Comparison of ENCODE assay signal across 9 cellular contexts in genomic region chr19:52369463-52370340, GRCh38. TPM values are rescaled to one million over a fixed set of nuclear protein-coding genes. Genes with fewer than 3 reads are reported as not detected.
DNase-seq lines count a peak whose midpoint lies in the region; ATAC-seq and TF ChIP-seq lines count a peak whose summit lies in the region.
"Had no signal": no experiment of that assay in that cellular context is flagged by ENCODE, and none has a peak within 500 bp of the region (broad histone marks: within the 10 kb centered on the region; RNA-seq: fewer than 3 reads in every experiment).

Gene ZNF880, plus strand, starts transcription at chr19:52369923. Its CDS starts 43 bp downstream, at chr19:52369966.

- H3K36me3 Mint-ChIP-seq in naive thymus-derived CD8-positive, alpha-beta T cell, result peaks cover 41 to 77% (median 52%) of the 10 kb centered on the region in 3 donors
- peaks cover 33% of the 10 kb centered on the region for H3K36me3 Mint-ChIP-seq in stimulated activated effector memory CD8-positive, alpha-beta T cell treated with anti-CD3 and anti-CD28 coated beads, Interleukin-12 subunit alpha, Interleukin-12 subunit beta, amount 100 ng/mL, for 72 hours

- DNase-seq in Daoy (ENCODE audit: low read depth) (peak; percentile 97), PC-9 (peak; percentile 78 to 95), fibroblast of peridontal ligament (ENCODE audit: extremely low read depth) (peak; percentile 92), NCI-H1694 treated with DMSO at 0.1 percent for 48 hours (lab: John Stamatoyannopoulos, UW) (no peak)
- peak; percentile 87 for DNase-seq in activated T-helper 9 cell treated with anti-CD3 and anti-CD28 coated beads, Interleukin-2, amount 50 U/mL, for 16 hours (ENCODE audit: low read depth)
- DNase-seq in naive thymus-derived CD8-positive, alpha-beta T cell, result peak; percentile 79 to 96 (median 91)
- DNase-seq in stimulated activated effector memory CD8-positive, alpha-beta T cell treated with anti-CD3 and anti-CD28 coated beads, Interleukin-12 subunit alpha, Interleukin-12 subunit beta, amount 100 ng/mL, for 72 hours (ENCODE audit: low spot score in 2 of 2), result peak; percentile 84 to 90

- CTCF ChIA-PET in PC-9 (lab: Charles Lee), result interaction anchor here (0.9 kb wide), 1 partner anchor 121 kb away, joined by 4 read pairs; no protein-coding TSS in a partner anchor

- H3K4me1 ChIP-seq in PC-9 (replicated peaks; ENCODE audit: insufficient read depth), result 0 out of 2 replicates have a peak, but pooled peaks cover 8% of the 10 kb centered on the region

- H3K27me3 ChIP-seq in PC-9 (ENCODE audit: insufficient read depth, low read depth), result no peaks in the 10 kb centered on the region

- POLR2A ChIA-PET in PC-9 (lab: Charles Lee; ENCODE audit: unreplicated experiment), result interaction anchor here (0.7 kb wide), 3 partner anchors 45 to 1409 kb away, joined by 4 to 8 read pairs (median 4); partner anchors contain the start of gene ZNF816
- POLR2A ChIA-PET in naive thymus-derived CD8-positive, alpha-beta T cell (lab: Charles Lee), result interaction anchor here (0.6 to 1.1 kb wide), 11 partner anchors 11 to 1151 kb away, joined by 3 to 16 read pairs (median 3); partner anchors contain the start of genes ZNF528, ZNF610, ZNF766 and ZNF816

- peaks cover 0 to 88% (median 30%) of the 10 kb centered on the region in 9 donors for H3K9me3 Mint-ChIP-seq in naive thymus-derived CD8-positive, alpha-beta T cell
- H3K9me3 Mint-ChIP-seq in stimulated activated effector memory CD8-positive, alpha-beta T cell treated with anti-CD3 and anti-CD28 coated beads, Interleukin-12 subunit alpha, Interleukin-12 subunit beta, amount 100 ng/mL, for 72 hours, result peaks cover 16% of the 10 kb centered on the region

- intact Hi-C loops in PC-9 (cut with micrococcal nuclease; ENCODE audit: unreplicated experiment), result loop anchor here (1.0 to 5.0 kb wide), 2 partner anchors 72 to 102 kb away; partner anchors contain the start of genes ZNF480 and ZNF766

- H3K27me3 Mint-ChIP-seq in naive thymus-derived CD8-positive, alpha-beta T cell, result peaks cover 0 to 1% (median 0%) of the 10 kb centered on the region in 5 donors

- H3K79me2 ChIP-seq in PC-9 (ENCODE audit: low read depth), result peaks cover 9% of the 10 kb centered on the region; the same call in 1 of the 2 replicates

- no peaks in the 10 kb centered on the region for H3F3A ChIP-seq in PC-9 (ENCODE audit: insufficient read depth, low read depth)

- BruUV-seq in PC-9 (replicated peaks; lab: Mats Ljungman, UMichigan), result TSS peak; percentile 89

- H3K9me2 ChIP-seq in PC-9 (ENCODE audit: insufficient read depth), result no peaks in the 10 kb centered on the region

- peaks cover 47% of the 10 kb centered on the region for H3K9me3 ChIP-seq in PC-9 (ENCODE audit: insufficient read depth, low read depth)

- H3K4me3 ChIP-seq in PC-9, result peak within 1 kb of the TSS; percentile 78

- H3K4me1 Mint-ChIP-seq in naive thymus-derived CD8-positive, alpha-beta T cell, result peaks cover 8 to 21% (median 16%) of the 10 kb centered on the region in 4 donors
- peaks cover 12% of the 10 kb centered on the region for H3K4me1 Mint-ChIP-seq in stimulated activated effector memory CD8-positive, alpha-beta T cell treated with anti-CD3 and anti-CD28 coated beads, Interleukin-12 subunit alpha, Interleukin-12 subunit beta, amount 100 ng/mL, for 72 hours
- H3K4me1 Mint-ChIP-seq: neural crest cell had no signal

- H3K27ac ChIP-seq in PC-9, result peak within 1 kb of the TSS; percentile 67

- H3K27ac Mint-ChIP-seq in naive thymus-derived CD8-positive, alpha-beta T cell, result peak within 1 kb of the TSS; percentile 96 to 100 (median 98)
- peak within 1 kb of the TSS; percentile 98 for H3K27ac Mint-ChIP-seq in stimulated activated effector memory CD8-positive, alpha-beta T cell treated with anti-CD3 and anti-CD28 coated beads, Interleukin-12 subunit alpha, Interleukin-12 subunit beta, amount 100 ng/mL, for 72 hours

- TF ChIP-seq CTCF in PC-9 (conservative IDR thresholded peaks at IDR 0.05), result no peak

- H4K20me1 ChIP-seq in PC-9 (ENCODE audit: insufficient read depth), result no peaks in the 10 kb centered on the region

- H3K36me3 ChIP-seq in PC-9 (ENCODE audit: low read depth), result peaks cover 12% of the 10 kb centered on the region; the same call in 1 of the 2 replicates

- peak within 1 kb of the TSS; percentile 91 to 97 (median 96) for H3K4me3 Mint-ChIP-seq in naive thymus-derived CD8-positive, alpha-beta T cell
- peak within 1 kb of the TSS; percentile 87 for H3K4me3 Mint-ChIP-seq in stimulated activated effector memory CD8-positive, alpha-beta T cell treated with anti-CD3 and anti-CD28 coated beads, Interleukin-12 subunit alpha, Interleukin-12 subunit beta, amount 100 ng/mL, for 72 hours
- H3K4me3 Mint-ChIP-seq: neural crest cell had no signal

- H3K4me2 ChIP-seq in PC-9, result peak within 1 kb of the TSS; percentile 79

- peak within 1 kb of the TSS; percentile 99 for H2AFZ ChIP-seq in PC-9

- peak; percentile 87 for ATAC-seq in HG02943 (IDR thresholded peaks at IDR 0.05; ENCODE audit: low read depth, unreplicated experiment)
- ATAC-seq in naive thymus-derived CD8-positive, alpha-beta T cell, result peak; percentile 95 to 97
- ATAC-seq in stimulated activated effector memory CD8-positive, alpha-beta T cell treated with anti-CD3 and anti-CD28 coated beads, Interleukin-12 subunit alpha, Interleukin-12 subunit beta, amount 100 ng/mL, for 72 hours, result peak; percentile 99

RNA-seq across cellular contexts. Expression of gene ZNF880, which starts in this region (rescaled TPM):
- 15.6 and 24.1 TPM in 2 replicates for total RNA-seq in Daoy (2014; rRNA removed; shearing (Covaris generic))
- 20.8 and 27.3 TPM in 2 replicates for total RNA-seq in PC-9 (2021)
- 10 to 100 TPM; 46.5 to 57.9 TPM for total RNA-seq in naive thymus-derived CD8-positive, alpha-beta T cell
- polyA plus RNA-seq in naive thymus-derived CD8-positive, alpha-beta T cell, result 10 to 100 TPM; 38.7 to 46.8 (median 40.4) TPM
